15 cellular contexts compared by ENCODE assay signal in genomic region chr7:109354000-109354399, GRCh38.
DNase-seq lines count a peak whose midpoint lies in the region; TF ChIP-seq lines count a peak whose summit lies in the region.
"Had no signal": no experiment of that assay in that cellular context is flagged by ENCODE, and none has a peak within 500 bp of the region (broad histone marks: within the 10 kb centered on the region; RNA-seq: fewer than 3 reads in every experiment).

No MANE protein-coding gene starts in this region.

- H3K9me3 Mint-ChIP-seq in mesothelial cell of epicardium = no peaks in the 10 kb centered on the region

- no peak for TF ChIP-seq CTCF in WERI-Rb-1 (IDR thresholded peaks at IDR 0.05; ENCODE audit: low read depth, low read length)
- TF ChIP-seq CTCF in mesothelial cell of epicardium (IDR thresholded peaks at IDR 0.05; ENCODE audit: unreplicated experiment) = no peak

- H3K36me3 ChIP-seq in WERI-Rb-1 (no peaks in the 10 kb centered on the region), neuronal stem cell (replicated peaks in 1 of 2; ENCODE audit: control insufficient read depth in 2 of 2, insufficient read depth in 2 of 2, low read length in 2 of 2) (no peaks in the 10 kb centered on the region)
- H3K36me3 ChIP-seq: BE2C had no signal

- H3K9ac ChIP-seq in neuronal stem cell (ENCODE audit: low read depth, low read length, poor library complexity) = no peak overlapping the region

- H3K23ac ChIP-seq in neuronal stem cell (ENCODE audit: low read depth, low read length, poor library complexity) = no peak overlapping the region

- H3K36me3 Mint-ChIP-seq in mesothelial cell of epicardium = no peaks in the 10 kb centered on the region
- H3K36me3 Mint-ChIP-seq: CD4-positive, alpha-beta memory T cell had no signal

- H4K91ac ChIP-seq in neuronal stem cell (ENCODE audit: low read depth, low read length, poor library complexity) = no peak overlapping the region

- H3K79me1 ChIP-seq in neuronal stem cell (ENCODE audit: low read depth, low read length) = no peaks in the 10 kb centered on the region

- no peaks in the 10 kb centered on the region for H3K27me3 ChIP-seq in WERI-Rb-1 (ENCODE audit: insufficient read depth, low read depth, severe bottlenecking)
- no peaks in the 10 kb centered on the region for H3K27me3 ChIP-seq in neuronal stem cell (ENCODE audit: control insufficient read depth in 3 of 3, insufficient read depth in 3 of 3, low read depth in 1 of 3, low read length in 3 of 3)
- H3K27me3 ChIP-seq: BE2C had no signal

- peaks cover 2% of the 10 kb centered on the region for H3K27me3 Mint-ChIP-seq in mesothelial cell of epicardium (ENCODE audit: low read depth)
- H3K27me3 Mint-ChIP-seq: CD4-positive, alpha-beta memory T cell had no signal

- H3K4ac ChIP-seq in neuronal stem cell (ENCODE audit: low read length) = no peak overlapping the region

- peak overlapping the region; percentile 46 for H2AFZ ChIP-seq in neuronal stem cell (ENCODE audit: low read length)

- H3K4me3 Mint-ChIP-seq in mesothelial cell of epicardium = no peak overlapping the region
- H3K4me3 Mint-ChIP-seq: CD4-positive, alpha-beta memory T cell had no signal

- no peaks in the 10 kb centered on the region for H3K9me3 ChIP-seq in WERI-Rb-1 (ENCODE audit: severe bottlenecking)
- H3K9me3 ChIP-seq in neuronal stem cell (replicated peaks in 1 of 2; ENCODE audit: control insufficient read depth in 2 of 2, insufficient read depth in 1 of 2, low read depth in 1 of 2, low read length in 2 of 2) = no peaks in the 10 kb centered on the region
- H3K9me3 ChIP-seq: BE2C had no signal

- H2BK5ac ChIP-seq in neuronal stem cell (ENCODE audit: low read length) = no peak overlapping the region

- no peaks in the 10 kb centered on the region for H3K4me1 ChIP-seq in neuronal stem cell (ENCODE audit: control insufficient read depth in 2 of 2, insufficient read depth in 1 of 2, low read depth in 1 of 2, low read length in 2 of 2)
- H3K4me1 ChIP-seq: BE2C had no signal

- H2BK120ac ChIP-seq in neuronal stem cell (ENCODE audit: low read depth, low read length) = no peak overlapping the region

- WGBS in neuronal stem cell (ENCODE audit: extremely low coverage in 2 of 2, insufficient read length in 2 of 2, insufficient replicate concordance in 1 of 2), 2 donors = no CpG with 5 or more reads among the region's 3 CpGs

- no peak overlapping the region for H3K4me2 ChIP-seq in neuronal stem cell (ENCODE audit: insufficient read depth, low read length, poor library complexity, severe bottlenecking)

- H3K4me3 ChIP-seq in WERI-Rb-1 (ENCODE audit: low read depth, low read length) (no peak overlapping the region), neuronal stem cell (ENCODE audit: low read length in 2 of 2) (no peak overlapping the region)

- no peak overlapping the region for H3K27ac Mint-ChIP-seq in mesothelial cell of epicardium
- H3K27ac Mint-ChIP-seq: CD4-positive, alpha-beta memory T cell had no signal

- no peak overlapping the region for H2BK15ac ChIP-seq in neuronal stem cell (ENCODE audit: low read length)

- H3K18ac ChIP-seq in neuronal stem cell (ENCODE audit: low read length) = no peak overlapping the region

- DNase-seq in ELF-1 (ENCODE audit: low read depth, low spot score) = peak; percentile 2
- peak; percentile 7 for DNase-seq in H4 (ENCODE audit: low spot score)
- DNase-seq in WERI-Rb-1 = peak; percentile 8
- no peak for DNase-seq in neuronal stem cell (ENCODE audit: low spot score)
- no peak for DNase-seq in SW 1271 (lab: John Stamatoyannopoulos, UW)
- DNase-seq in MV-4-11 (lab: John Stamatoyannopoulos, UW) = no peak
- no peak for DNase-seq in mesothelial cell of epicardium (ENCODE audit: low spot score in 2 of 2, unreplicated experiment in 2 of 2)
- DNase-seq: BE2C; CD4-positive, alpha-beta memory T cell; DMS79; EL; GF-D8; H7 had no signal

- no peak overlapping the region for H3K27ac ChIP-seq in WERI-Rb-1
- H3K27ac ChIP-seq in neuronal stem cell (replicated peaks; ENCODE audit: low read length) = no peak overlapping the region
- H3K27ac ChIP-seq: C4-2B, HL-60 had no signal

- H3K14ac ChIP-seq in neuronal stem cell (ENCODE audit: low read length) = no peak overlapping the region

- no peaks in the 10 kb centered on the region for H3K4me1 Mint-ChIP-seq in mesothelial cell of epicardium
- H3K4me1 Mint-ChIP-seq: CD4-positive, alpha-beta memory T cell had no signal

- H4K8ac ChIP-seq in neuronal stem cell (ENCODE audit: low read depth, low read length) = no peak overlapping the region

- H2BK12ac ChIP-seq in neuronal stem cell (ENCODE audit: low read length) = no peak overlapping the region

- H2AK5ac ChIP-seq in neuronal stem cell (ENCODE audit: low read depth, low read length) = no peak overlapping the region

Comparison
In these comparisons a context has a peak if more than half of its experiments do, and no peak if none do; other contexts are left out.
1. DNase-seq: peak in ELF-1 (single experiment), H4 (single experiment) and WERI-Rb-1 (single experiment); none in neuronal stem cell (single experiment), SW 1271 (0 of 2), MV-4-11 (single experiment) and mesothelial cell of epicardium (0 of 2).